ENCODE assay signal across 1 cellular context in genomic region chr21:44845418-44846200, GRCh38.
TF ChIP-seq lines count a peak whose summit lies in the region.

No MANE protein-coding gene starts in this region.

TF ChIP-seq in HEK293, 187 proteins besides CTCF, POLR2A, EP300 and RAD21 (continued from another document):
- TF ChIP-seq ZNF426 (tag by site-specific recombination; IDR thresholded peaks at IDR 0.05): no peak
- TF ChIP-seq KLF1 (tag by site-specific recombination; IDR thresholded peaks at IDR 0.05): peak; percentile 89
- peak; percentile 74; the same call in 1 of the 2 replicates for TF ChIP-seq ZNF16 (tag by site-specific recombination; IDR thresholded peaks at IDR 0.05; ENCODE audit: low read depth)
- no peak for TF ChIP-seq ZNF488 (tag by site-specific recombination; IDR thresholded peaks at IDR 0.05)
- no peak for TF ChIP-seq ZNF513 (tag by site-specific recombination; IDR thresholded peaks at IDR 0.05)
- no peak for TF ChIP-seq YY2 (tag by site-specific recombination; IDR thresholded peaks at IDR 0.05)
- no peak for TF ChIP-seq HOXA7 (CRISPR knock-in tag; IDR thresholded peaks at IDR 0.05; ENCODE audit: borderline replicate concordance)
- no peak for TF ChIP-seq ZNF777 (tag by site-specific recombination; IDR thresholded peaks at IDR 0.05; ENCODE audit: borderline replicate concordance)
- no peak for TF ChIP-seq ZNF610 (tag by site-specific recombination; IDR thresholded peaks at IDR 0.05; ENCODE audit: borderline replicate concordance)
- TF ChIP-seq ZNF423 (tag by site-specific recombination; IDR thresholded peaks at IDR 0.05): peak; percentile 74; the same call in 1 of the 2 replicates
- no peak for TF ChIP-seq GFI1B (tag by site-specific recombination; IDR thresholded peaks at IDR 0.05)
- TF ChIP-seq ZBTB21 (tag by site-specific recombination; IDR thresholded peaks at IDR 0.05): no peak
- TF ChIP-seq ZFP3 (tag by site-specific recombination; IDR thresholded peaks at IDR 0.05; ENCODE audit: low read depth): no peak
- no peak for TF ChIP-seq ZSCAN23 (tag by site-specific recombination; IDR thresholded peaks at IDR 0.05)
- TF ChIP-seq ZSCAN4 (tag by site-specific recombination; IDR thresholded peaks at IDR 0.05): no peak
- TF ChIP-seq ZBTB8A (tag by site-specific recombination; IDR thresholded peaks at IDR 0.05): 0 out of 2 replicates have a peak, but pooled peaks have one; percentile 13
- no peak for TF ChIP-seq ZNF311 (tag by site-specific recombination; IDR thresholded peaks at IDR 0.05; ENCODE audit: borderline replicate concordance)
- peak; percentile 62 for TF ChIP-seq SP2 (tag by site-specific recombination; IDR thresholded peaks at IDR 0.05)
- no peak for TF ChIP-seq ZNF155 (tag by site-specific recombination; IDR thresholded peaks at IDR 0.05)
- TF ChIP-seq ZNF658 (tag by site-specific recombination; IDR thresholded peaks at IDR 0.05): no peak
- TF ChIP-seq MZF1 (tag by site-specific recombination; IDR thresholded peaks at IDR 0.05; ENCODE audit: borderline replicate concordance): no peak
